In the genomic region with DNA sequence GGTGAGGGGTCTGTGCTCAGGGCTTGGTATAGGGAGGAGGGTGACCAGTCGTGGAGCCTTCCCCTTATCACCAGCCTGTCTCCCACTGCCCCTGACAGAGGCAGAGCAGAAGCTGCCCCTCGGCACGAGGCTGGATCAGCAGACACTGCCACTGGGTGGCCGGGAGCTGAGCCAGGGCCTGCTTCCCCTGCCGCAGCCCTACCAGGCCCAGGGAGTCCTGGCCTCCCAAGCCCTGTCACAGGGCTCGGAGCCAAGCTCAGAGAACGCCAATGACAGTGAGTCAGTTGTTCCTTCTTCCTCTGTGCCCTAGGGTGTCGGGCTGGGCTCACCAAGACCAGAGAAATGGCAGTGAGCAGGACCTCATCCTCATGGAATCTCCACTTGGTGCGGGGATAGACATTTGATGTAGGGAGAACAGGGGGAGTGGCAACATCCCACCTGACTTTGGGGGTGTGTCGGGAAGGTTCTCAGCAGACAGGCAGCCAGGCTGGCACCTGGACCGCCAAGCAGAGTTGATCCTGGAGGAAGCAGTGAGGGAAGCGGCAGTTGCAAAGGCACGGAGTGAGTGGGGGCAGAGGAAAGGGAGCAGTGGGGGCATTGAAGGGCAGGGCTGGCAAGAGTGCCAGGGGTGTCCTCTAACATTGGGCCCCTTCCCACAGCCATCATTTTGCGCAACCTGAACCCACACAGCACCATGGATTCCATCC, we compare ENCODE assay signal across 10 cellular contexts. TPM values are rescaled to one million over a fixed set of nuclear protein-coding genes. Genes with fewer than 3 reads are reported as not detected.
A peak's percentile ranks its signal among the peaks of the same experiment; 100 is the strongest.
DNase-seq lines count a peak whose midpoint lies in the region; ATAC-seq and TF ChIP-seq lines count a peak whose summit lies in the region.
"Had no signal": no experiment of that assay in that cellular context is flagged by ENCODE, and none has a peak within 500 bp of the region (broad histone marks: within the 10 kb centered on the region; RNA-seq: fewer than 3 reads in every experiment).

No MANE protein-coding gene starts in this region.

- H2AFZ ChIP-seq in ACC112 (ENCODE audit: low read length, unreplicated experiment), result no peak overlapping the region

- ATAC-seq in foreskin keratinocyte, result peak; percentile 54
- no peak for ATAC-seq in HG02981 (IDR thresholded peaks at IDR 0.05; ENCODE audit: unreplicated experiment)
- ATAC-seq in GM21717 (IDR thresholded peaks at IDR 0.05; ENCODE audit: unreplicated experiment), result no peak

- no peaks in the 10 kb centered on the region; the same call in 1 of the 2 replicates for H3K36me3 ChIP-seq in ACC112 (ENCODE audit: insufficient read depth, low read length)

- no peak overlapping the region for H3K4me3 ChIP-seq in ACC112 (ENCODE audit: low read depth, low read length)

- no peaks in the 10 kb centered on the region for H3K79me2 ChIP-seq in ACC112 (ENCODE audit: control insufficient read depth, insufficient read depth, low read length, unreplicated experiment)

- H3K27me3 ChIP-seq in ACC112 (ENCODE audit: insufficient read depth, low read length) (no peaks in the 10 kb centered on the region), foreskin keratinocyte (no peaks in the 10 kb centered on the region)

- H3K27ac ChIP-seq in ACC112 (ENCODE audit: low read depth, low read length) (peak overlapping the region; percentile 12; the same call in 1 of the 2 replicates), foreskin keratinocyte (no peak overlapping the region)

- H3K4me1 ChIP-seq in ACC112 (ENCODE audit: control insufficient read depth, insufficient read depth, low read length, unreplicated experiment) (peaks cover 5% of the 10 kb centered on the region), foreskin keratinocyte (no peaks in the 10 kb centered on the region)

- DNase-seq in amygdala (lab: John Stamatoyannopoulos, UW) (peak in 44 of 56 donors; percentile 0 to 71 (median 26)), foreskin keratinocyte (peak in 1 of 2 donors; percentile 59), myocyte (ENCODE audit: low read depth) (peak; percentile 63), activated gamma-delta T cell treated with Interleukin-2 at 50 U/mL for 16 hours (no peak), T-helper 2 cell (no peak)
- DNase-seq: DND-41, NCI-H187 treated with DMSO at 0.1 percent for 48 hours had no signal

- TF ChIP-seq CTCF in foreskin keratinocyte (conservative IDR thresholded peaks at IDR 0.05), result no peak

RNA-seq across cellular contexts. Expression of gene UBA1, which starts 14.3 kb away (rescaled TPM):
- 178 and 181 TPM in 2 replicates for total RNA-seq in foreskin keratinocyte
- polyA plus RNA-seq in foreskin keratinocyte, result 161 and 163 TPM in 2 replicates
- 195 and 200 TPM in 2 replicates for total RNA-seq in myocyte
- polyA plus RNA-seq in myocyte (2012), result 236 TPM

RNA-seq across cellular contexts. Expression of gene RBM10, which starts 34.4 kb away (rescaled TPM):
- total RNA-seq in foreskin keratinocyte (47.4 and 51.4 TPM in 2 replicates), myocyte (33.6 and 38.1 TPM in 2 replicates)
- 31.8 and 34.3 TPM in 2 replicates for polyA plus RNA-seq in foreskin keratinocyte
- 27.8 TPM for polyA plus RNA-seq in myocyte (2012)

RNA-seq across cellular contexts. Expression of gene NDUFB11, which starts 34.9 kb away (rescaled TPM):
- total RNA-seq in foreskin keratinocyte, result 84.7 and 94.3 TPM in 2 replicates
- 124 and 134 TPM in 2 replicates for polyA plus RNA-seq in foreskin keratinocyte
- total RNA-seq in myocyte, result 46.6 and 53.0 TPM in 2 replicates
- 89.1 TPM for polyA plus RNA-seq in myocyte (2012)

RNA-seq across cellular contexts. Expression of gene CDK16, which starts 39.1 kb away (rescaled TPM):
- 84.1 and 94.2 TPM in 2 replicates for total RNA-seq in foreskin keratinocyte
- polyA plus RNA-seq in foreskin keratinocyte, result 79.6 and 90.8 TPM in 2 replicates
- total RNA-seq in myocyte, result 146 and 151 TPM in 2 replicates
- polyA plus RNA-seq in myocyte (2012), result 143 TPM

RNA-seq across cellular contexts. Expression of gene USP11, which starts 53.4 kb away (rescaled TPM):
- total RNA-seq in foreskin keratinocyte, result 14.1 and 15.6 TPM in 2 replicates
- polyA plus RNA-seq in foreskin keratinocyte, result 10.5 and 12.0 TPM in 2 replicates
- total RNA-seq in myocyte, result 42.6 and 53.9 TPM in 2 replicates
- polyA plus RNA-seq in myocyte (2012), result 81.3 TPM

Comparison
In these comparisons a context has a peak if more than half of its experiments do, and no peak if none do; other contexts are left out.
1. DNase-seq: peak in amygdala (44 of 56) and myocyte (single experiment); none in activated gamma-delta T cell treated with Interleukin-2 at 50 U/mL for 16 hours (single experiment) and T-helper 2 cell (0 of 5).